Comparison of ENCODE assay signal across 8 cellular contexts in the genomic region with DNA sequence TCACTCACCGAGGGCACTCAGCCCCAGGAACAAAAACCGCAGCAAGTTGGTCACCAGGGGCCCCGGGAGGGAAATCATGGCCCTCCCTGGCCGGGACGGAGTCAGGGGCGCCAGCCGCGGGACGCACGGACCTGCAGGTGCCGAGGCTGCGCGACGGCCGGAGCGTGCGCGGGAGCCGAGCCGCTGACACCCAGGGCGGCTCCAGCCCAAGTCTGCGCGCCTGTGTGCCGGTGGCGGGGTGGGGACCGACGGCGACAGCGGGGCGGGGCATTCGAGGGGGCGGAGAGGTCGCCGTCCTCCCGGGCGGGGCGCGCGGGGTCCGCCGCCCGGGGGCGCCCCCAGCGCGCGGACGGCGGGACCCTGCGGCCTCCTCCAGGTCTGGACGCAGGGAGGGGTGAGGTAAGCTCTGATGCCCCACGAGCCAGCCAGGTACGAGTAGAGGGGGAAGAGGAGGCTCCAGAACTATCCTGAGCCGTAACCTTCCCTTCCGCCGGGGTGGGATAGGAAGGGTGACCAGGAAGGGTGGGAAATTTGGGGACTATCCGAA. TPM values are rescaled to one million over a fixed set of nuclear protein-coding genes. Genes with fewer than 3 reads are reported as not detected.
A peak's percentile ranks its signal among the peaks of the same experiment; 100 is the strongest.
DNase-seq lines count a peak whose midpoint lies in the region; ATAC-seq, FAIRE-seq and TF ChIP-seq lines count a peak whose summit lies in the region.

A gene with protein sequence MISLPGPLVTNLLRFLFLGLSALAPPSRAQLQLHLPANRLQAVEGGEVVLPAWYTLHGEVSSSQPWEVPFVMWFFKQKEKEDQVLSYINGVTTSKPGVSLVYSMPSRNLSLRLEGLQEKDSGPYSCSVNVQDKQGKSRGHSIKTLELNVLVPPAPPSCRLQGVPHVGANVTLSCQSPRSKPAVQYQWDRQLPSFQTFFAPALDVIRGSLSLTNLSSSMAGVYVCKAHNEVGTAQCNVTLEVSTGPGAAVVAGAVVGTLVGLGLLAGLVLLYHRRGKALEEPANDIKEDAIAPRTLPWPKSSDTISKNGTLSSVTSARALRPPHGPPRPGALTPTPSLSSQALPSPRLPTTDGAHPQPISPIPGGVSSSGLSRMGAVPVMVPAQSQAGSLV (minus strand): TSS at position 214 of the 547 bp plus-strand sequence. CDS start 136 bp downstream, at position 78.

- no peaks in the 10 kb centered on the region for H3K9me3 ChIP-seq in K562 (replicated peaks; ENCODE audit: control insufficient read depth, insufficient read depth, low read depth, low read length)
- H3K9me3 ChIP-seq in keratinocyte (ENCODE audit: control insufficient read depth, low read depth, low read length) = no peaks in the 10 kb centered on the region

- H3K4me3 ChIP-seq in K562 (peak within 1 kb of the TSS; percentile 46), keratinocyte (ENCODE audit: control insufficient read depth in 2 of 3, extremely low read depth in 1 of 3, insufficient read depth in 2 of 3, low read depth in 1 of 3, low read length in 3 of 3) (peak within 1 kb of the TSS; percentile 30 to 75 (median 47))

- H3K4me1 ChIP-seq in K562 (replicated peaks in 1 of 2; ENCODE audit: control insufficient read depth in 2 of 2, insufficient read depth in 2 of 2, low read length in 2 of 2) (peaks cover 0 to 36% of the 10 kb centered on the region in 2 experiments; a peak in 4 of 5 replicates), keratinocyte (ENCODE audit: control insufficient read depth, extremely low read depth, insufficient read depth, low read length) (peaks cover 13% of the 10 kb centered on the region)

- TF ChIP-seq RAD21 in K562 (CRISPR knock-in tag; conservative IDR thresholded peaks at IDR 0.05 in 1 of 2, IDR thresholded peaks at IDR 0.05 in 1 of 2) = peak in 1 of 2 experiments; percentile 15; a peak in 1 of 4 replicates

- in situ Hi-C loops in K562 (cut with MboI) = loop anchor here (10.0 kb wide), 2 partner anchors 87 to 347 kb away; a partner anchor contains a TSS

- H3K79me2 ChIP-seq in K562 (ENCODE audit: control insufficient read depth, insufficient read depth, low read length) (no peaks in the 10 kb centered on the region), keratinocyte (ENCODE audit: control insufficient read depth, insufficient read depth, low read length) (no peaks in the 10 kb centered on the region)

- H3K9ac ChIP-seq in K562 (ENCODE audit: insufficient read depth in 1 of 2, low read depth in 2 of 2, low read length in 2 of 2) (peak within 1 kb of the TSS; percentile 45 to 91), keratinocyte (ENCODE audit: control insufficient read depth, extremely low read depth, insufficient read depth, low read length) (no peak within 1 kb of the TSS)

- no peaks in the 10 kb centered on the region for H3K9me1 ChIP-seq in K562 (ENCODE audit: control insufficient read depth, insufficient read depth, low read length)
- no peaks in the 10 kb centered on the region for H3K9me1 ChIP-seq in keratinocyte (ENCODE audit: control insufficient read depth, extremely low read depth, insufficient read depth, low read length)

- DNase-seq in activated CD4-positive, CD25-positive, alpha-beta regulatory T cell (lab: John Stamatoyannopoulos, UW) = peak in 3 of 4 experiments; percentile 24 to 47 (median 36)
- no peak for DNase-seq in activated CD4-positive, CD25-positive, alpha-beta regulatory T cell treated with anti-CD3 and anti-CD28 coated beads, Interleukin-2, amount 50 U/mL, for 72 hours
- DNase-seq in T follicular helper cell (ENCODE audit: low read depth) (peak; percentile 47), K562 (ENCODE audit: extremely low read depth in 1 of 4, low spot score in 3 of 4) (peak; percentile 75 to 94 (median 90)), keratinocyte (ENCODE audit: low read depth, low spot score) (no peak), GDM1 (lab: John Stamatoyannopoulos, UW) (no peak)
- DNase-seq in stimulated activated CD4-positive, alpha-beta T cell treated with anti-CD3 and anti-CD28 coated beads, Interleukin-2, amount 100 ng/mL, for 24 hours = peak; percentile 66 to 77

- no peaks in the 10 kb centered on the region; the same call in 2 of the 3 replicates for H3K36me3 ChIP-seq in K562 (ENCODE audit: control insufficient read depth, insufficient read depth, low read length)
- H3K36me3 ChIP-seq in keratinocyte (ENCODE audit: control insufficient read depth in 2 of 2, extremely low read depth in 1 of 2, insufficient read depth in 2 of 2, low read length in 2 of 2) = no peaks in the 10 kb centered on the region

- H2AFZ ChIP-seq in K562 (ENCODE audit: low read depth, low read length) = peak within 1 kb of the TSS; percentile 95
- H2AFZ ChIP-seq in keratinocyte (ENCODE audit: control insufficient read depth, low read length) = no peak within 1 kb of the TSS

- peak; percentile 57 for ATAC-seq in HG03103 (IDR thresholded peaks at IDR 0.05; ENCODE audit: low read depth, unreplicated experiment)
- ATAC-seq in K562 = peak; percentile 89

- H4K20me1 ChIP-seq in K562 (replicated peaks; ENCODE audit: control insufficient read depth, insufficient read depth, low read length) (no peaks in the 10 kb centered on the region), keratinocyte (ENCODE audit: control insufficient read depth, extremely low read depth, insufficient read depth, low read length) (no peaks in the 10 kb centered on the region)

- 0% methylated on average over 8 of the region's 56 CpGs for WGBS in K562 (ENCODE audit: insufficient coverage, low coverage, missing lambda C conversion rate)

- H3K4me2 ChIP-seq in K562 (ENCODE audit: insufficient read depth, low read length) (peak within 1 kb of the TSS; percentile 93), keratinocyte (ENCODE audit: control insufficient read depth, extremely low read depth, insufficient read depth, low read depth, low read length) (peak within 1 kb of the TSS; percentile 83)

- TF ChIP-seq EP300 in K562 (IDR thresholded peaks at IDR 0.05; ENCODE audit: low read length) = no peak

- TF ChIP-seq POLR2A in K562 (conservative IDR thresholded peaks at IDR 0.05) = no peak

- FAIRE-seq in K562 (lab: Jason Lieb, UNC) (no peak), keratinocyte (lab: Jason Lieb, UNC) (no peak)

- intact Hi-C loops in K562 (cut with micrococcal nuclease) = loop anchor here (10.0 kb wide), 1 partner anchor 347 kb away; no protein-coding TSS in a partner anchor

- BruUV-seq in K562 (replicated peaks; lab: Mats Ljungman, UMichigan) = no TSS peak

- H3K27me3 ChIP-seq in K562 (ENCODE audit: control insufficient read depth in 2 of 2, insufficient read depth in 2 of 2, low read length in 2 of 2) = peaks cover 0 to 31% of the 10 kb centered on the region in 2 experiments; a peak in 3 of 5 replicates
- H3K27me3 ChIP-seq in keratinocyte (ENCODE audit: control insufficient read depth, extremely low read depth, insufficient read depth, low read length) = peaks cover 59% of the 10 kb centered on the region

- dilution Hi-C loops in keratinocyte (cut with MboI; ENCODE audit: extremely low pct_ligation_motif_present, low sequenced_read_pairs) = no loop called here

- H3K27ac ChIP-seq in K562 (ENCODE audit: extremely low read depth, low read depth, low read length) (no peak within 1 kb of the TSS), keratinocyte (ENCODE audit: control insufficient read depth, insufficient read depth, low read length) (no peak within 1 kb of the TSS)

- CTCF ChIA-PET in K562 (lab: Yijun Ruan, JAX; ENCODE audit: low intra/inter-chr PET ratio) = interaction anchor here (0.6 to 2.6 kb wide), 6 partner anchors 25 to 118 kb away, joined by 3 to 24 read pairs (median 12); no protein-coding TSS in a partner anchor

- POLR2A ChIA-PET in K562 (lab: Yijun Ruan, JAX) = interaction anchor here (0.5 to 1.0 kb wide), 4 partner anchors 30 to 380 kb away, joined by 3 to 4 read pairs (median 3); no protein-coding TSS in a partner anchor

- TF ChIP-seq CTCF in K562 (IDR thresholded peaks at IDR 0.05 in 2 of 3, conservative IDR thresholded peaks at IDR 0.05 in 1 of 3; ENCODE audit: insufficient read depth in 2 of 3, low read depth in 1 of 3, low read length in 3 of 3) (peak in 2 of 3 experiments; percentile 16 to 21; a peak in 2 of 6 replicates), keratinocyte (optimal IDR thresholded peaks at IDR 0.05 in 1 of 3, IDR thresholded peaks at IDR 0.05 in 1 of 3, conservative IDR thresholded peaks at IDR 0.05 in 1 of 3; ENCODE audit: extremely low read depth in 1 of 3, insufficient read depth in 2 of 3, low read length in 3 of 3) (no peak)

TF ChIP-seq in K562, 482 proteins besides CTCF, POLR2A, EP300 and RAD21 (continues in another document):
- no peak for TF ChIP-seq PYGO2 (tag; IDR thresholded peaks at IDR 0.05)

RNA-seq across cellular contexts. Expression of the gene that starts here (rescaled TPM):
- 0.74 and 2.0 TPM in 2 replicates for total RNA-seq in K562 (2011; cell fraction: chromatin; rRNA removed; ENCODE audit: low replicate concordance)
- 1.6 and 1.8 TPM in 2 replicates for total RNA-seq in K562 (2011; cell fraction: nucleolus; rRNA removed)
- total RNA-seq in K562 (2011; cell fraction: nucleoplasm; rRNA removed) = 1.2 and 2.9 TPM in 2 replicates
- total RNA-seq in K562 (2014; rRNA removed) (0.14 and 0.29 TPM in 2 replicates), K562 (2014; rRNA removed; fragmentation: Illumina TruSeq; extraction: Trizol) (0.18 and 0.22 TPM in 2 replicates), K562 (2015; rRNA removed; fragmentation: Illumina TruSeq; extraction: Trizol) (0.15 and 0.22 TPM in 2 replicates), K562 (2021) (0.36 and 0.91 TPM in 2 replicates)
- polyA plus RNA-seq in K562 (2011; rRNA removed) (0.47 and 1.1 TPM in 2 replicates), K562 (2014; fragmentation: Illumina TruSeq; extraction: Trizol) (0.65 and 0.90 TPM in 2 replicates), K562 (2014; fragmentation: Nextera tagmentation; extraction: Ambion mirVana) (under 1 TPM; 0.06 to 0.08 TPM), K562 (2014; rRNA removed) (0.22 and 1.5 TPM in 2 replicates), keratinocyte (0.04 TPM in 2 of 3 replicates, not detected in the other)
- polyA plus RNA-seq in K562 (2011; cell fraction: cytosol; rRNA removed) = 0.31 and 1.9 TPM in 2 replicates
- polyA plus RNA-seq in K562 (2011; cell fraction: nucleus; rRNA removed) = 1.1 and 4.0 TPM in 2 replicates
- polyA plus RNA-seq in K562 (2012) = 0.70 and 2.0 TPM in 2 replicates
- 0.24 and 0.60 TPM in 2 replicates for polyA minus RNA-seq in K562 (2011; rRNA and poly(A)+ RNA removed)
- polyA minus RNA-seq in K562 (2011; cell fraction: cytosol; rRNA and poly(A)+ RNA removed) = 0.57 and 1.3 TPM in 2 replicates
- polyA minus RNA-seq in K562 (2011; cell fraction: nucleus; rRNA and poly(A)+ RNA removed) = 0.44 and 0.54 TPM in 2 replicates
- not detected for polyA plus RNA-seq in keratinocyte (2011; ENCODE audit: low read depth)
- not detected in 2 replicates for polyA plus RNA-seq in keratinocyte (2011; cell fraction: cytosol; rRNA removed)
- 0.25 and 0.41 TPM in 2 replicates for polyA plus RNA-seq in keratinocyte (2011; cell fraction: nucleus; rRNA removed)
- polyA plus RNA-seq in keratinocyte (2012; ENCODE audit: low replicate concordance) = not detected in 2 replicates
- polyA minus RNA-seq in keratinocyte = not detected in 3 replicates
- polyA minus RNA-seq in keratinocyte (2011; cell fraction: cytosol; rRNA and poly(A)+ RNA removed) = not detected
- 0.31 TPM in 1 of 2 replicates, not detected in the other for polyA minus RNA-seq in keratinocyte (2011; cell fraction: nucleus; rRNA and poly(A)+ RNA removed)

Comparison
In these comparisons a context has a peak if more than half of its experiments do, and no peak if none do; other contexts are left out.
1. DNase-seq: peak in activated CD4-positive, CD25-positive, alpha-beta regulatory T cell (3 of 4), T follicular helper cell (single experiment), K562 (4 of 4) and stimulated activated CD4-positive, alpha-beta T cell treated with anti-CD3 and anti-CD28 coated beads, Interleukin-2, amount 100 ng/mL, for 24 hours (2 of 2); none in activated CD4-positive, CD25-positive, alpha-beta regulatory T cell treated with anti-CD3 and anti-CD28 coated beads, Interleukin-2, amount 50 U/mL, for 72 hours (single experiment), keratinocyte (single experiment) and GDM1 (single experiment).
2. CTCF ChIP-seq: peak in K562 (2 of 3); none in keratinocyte (0 of 3).